ENCODE assay signal across 1 cellular context in genomic region chr1:231625975-231626534, GRCh38.
TF ChIP-seq lines count a peak whose summit lies in the region.

No MANE protein-coding gene starts in this region.

TF ChIP-seq in H1, 55 proteins besides CTCF, POLR2A, EP300 and RAD21 (continued from another document):
- TF ChIP-seq RXRA (IDR thresholded peaks at IDR 0.05; ENCODE audit: insufficient read depth, low read depth, low read length) = no peak
- no peak for TF ChIP-seq CHD7 (IDR thresholded peaks at IDR 0.05; ENCODE audit: insufficient replicate concordance, low read length)
- TF ChIP-seq CREB1 (IDR thresholded peaks at IDR 0.05) = no peak
- no peak for TF ChIP-seq E2F6 (IDR thresholded peaks at IDR 0.05)
